29 cellular contexts compared by ENCODE assay signal in the genomic region with DNA sequence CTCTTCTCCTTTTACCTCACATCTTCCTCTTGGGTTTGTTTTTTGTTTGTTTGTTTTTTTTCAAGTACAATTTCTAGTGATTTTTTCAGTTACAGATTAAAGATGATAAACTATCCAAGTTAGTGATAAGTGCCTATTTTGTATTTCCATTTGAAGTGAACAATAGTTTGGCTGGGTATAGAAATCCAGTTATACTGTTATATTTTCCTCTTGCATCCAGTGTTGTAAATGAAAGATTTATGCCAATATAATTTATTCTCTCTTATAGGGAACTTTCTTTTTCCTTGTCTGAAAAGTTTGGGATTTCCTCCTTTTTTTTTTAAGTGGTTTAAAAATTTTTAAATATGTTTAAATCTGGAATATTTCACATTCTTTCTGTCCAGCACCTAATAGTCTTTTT.
"Had no signal": no experiment of that assay in that cellular context is flagged by ENCODE, and none has a peak within 500 bp of the region (broad histone marks: within the 10 kb centered on the region; RNA-seq: fewer than 3 reads in every experiment).

No MANE protein-coding gene starts in this region.

- H3K79me2 ChIP-seq: parathyroid adenoma had no signal

- H3K36me3 ChIP-seq: ovary, sigmoid colon, suprapubic skin, tibial artery, transverse colon, upper lobe of right lung, uterus had no signal

- DNase-seq: naive B cell; naive thymus-derived CD8-positive, alpha-beta T cell; occipital lobe; ovary; posterior cingulate gyrus; psoas muscle; right cardiac atrium; sigmoid colon; small intestine; stimulated activated CD4-positive, alpha-beta T cell treated with anti-CD3 and anti-CD28 coated beads, Interleukin-15, amount 100 ng/mL, for 24 hours; stimulated activated CD4-positive, alpha-beta T cell treated with anti-CD3 and anti-CD28 coated beads, Interleukin-4, amount 100 ng/mL, for 1 hour; stimulated activated CD4-positive, alpha-beta T cell treated with anti-CD3 and anti-CD28 coated beads, Interleukin-4, amount 100 ng/mL, for 4 hours; stimulated activated CD8-positive, alpha-beta memory T cell treated with anti-CD3 and anti-CD28 coated beads, Interleukin-4, amount 100 ng/mL, for 48 hours; stimulated activated naive CD4-positive, alpha-beta T cell; stimulated activated naive CD8-positive, alpha-beta T cell treated with anti-CD3 and anti-CD28 coated beads, Interleukin-15, amount 100 ng/mL, for 72 hours; stimulated activated naive CD8-positive, alpha-beta T cell treated with anti-CD3 and anti-CD28 coated beads, Interleukin-15, Interleukin-2, amounts not matched to agents 100 U/mL and 50 U/mL, for 24 hours; substantia nigra; testis; tibial artery; transverse colon; upper lobe of right lung; uterus had no signal

- H3K36me3 Mint-ChIP-seq: neural progenitor cell, type B pancreatic cell had no signal

- H3K9me3 ChIP-seq: ovary, suprapubic skin, testis, upper lobe of right lung, uterus had no signal

- H3K4me3 ChIP-seq: neural progenitor cell, ovary, psoas muscle, sigmoid colon, suprapubic skin, testis, tibial artery, transverse colon, upper lobe of right lung, uterus had no signal

- H3K27ac ChIP-seq: neural progenitor cell, ovary, parathyroid adenoma, psoas muscle, sigmoid colon, suprapubic skin, testis, tibial artery, transverse colon, upper lobe of right lung, uterus had no signal

- H3K27me3 ChIP-seq: neural progenitor cell, ovary, sigmoid colon, suprapubic skin, testis, tibial artery, transverse colon, uterus had no signal

- ATAC-seq: naive thymus-derived CD8-positive, alpha-beta T cell; natural killer cell treated with Interleukin-12 subunit alpha and Interleukin-12 subunit beta and Interleukin-15 and Interleukin-18, amount 100 ng/mL, for 72 hours; psoas muscle; right cardiac atrium; stimulated activated memory B cell treated with anti-CD40 and anti-IgM and Interleukin-4, amounts not matched to agents 10 μg/mL and 1 μg/mL and 100 μg/mL, for 72 hours; stimulated activated naive CD8-positive, alpha-beta T cell treated with anti-CD3 and anti-CD28 coated beads, Interleukin-15, amount 100 ng/mL, for 72 hours; stimulated activated naive CD8-positive, alpha-beta T cell treated with anti-CD3 and anti-CD28 coated beads, Interleukin-15, Interleukin-2, amounts not matched to agents 100 U/mL and 50 U/mL, for 24 hours; upper lobe of right lung had no signal

- H3K4me3 Mint-ChIP-seq: naive B cell; naive thymus-derived CD8-positive, alpha-beta T cell; natural killer cell treated with Interleukin-12 subunit alpha and Interleukin-12 subunit beta and Interleukin-15 and Interleukin-18, amount 100 ng/mL, for 72 hours; neural progenitor cell; stimulated activated memory B cell treated with anti-CD40 and anti-IgM and Interleukin-4, amounts not matched to agents 10 μg/mL and 1 μg/mL and 100 μg/mL, for 72 hours; stimulated activated naive CD8-positive, alpha-beta T cell treated with anti-CD3 and anti-CD28 coated beads, Interleukin-15, amount 100 ng/mL, for 72 hours; type B pancreatic cell had no signal

- H3K9ac ChIP-seq: neural progenitor cell, parathyroid adenoma had no signal

- H3K4me2 ChIP-seq: neural progenitor cell had no signal

- H2AFZ ChIP-seq: neural progenitor cell, parathyroid adenoma had no signal

- FAIRE-seq: small intestine had no signal

- H3K4me1 ChIP-seq: parathyroid adenoma, psoas muscle, sigmoid colon, suprapubic skin, testis, tibial artery, transverse colon, upper lobe of right lung, uterus had no signal

- H3K27me3 Mint-ChIP-seq: type B pancreatic cell had no signal

- H3K27ac Mint-ChIP-seq: naive B cell; naive thymus-derived CD8-positive, alpha-beta T cell; natural killer cell treated with Interleukin-12 subunit alpha and Interleukin-12 subunit beta and Interleukin-15 and Interleukin-18, amount 100 ng/mL, for 72 hours; neural progenitor cell; progenitor cell of endocrine pancreas; stimulated activated memory B cell treated with anti-CD40 and anti-IgM and Interleukin-4, amounts not matched to agents 10 μg/mL and 1 μg/mL and 100 μg/mL, for 72 hours; stimulated activated naive CD8-positive, alpha-beta T cell treated with anti-CD3 and anti-CD28 coated beads, Interleukin-15, amount 100 ng/mL, for 72 hours; type B pancreatic cell had no signal

- H3K4me1 Mint-ChIP-seq: naive B cell; naive thymus-derived CD8-positive, alpha-beta T cell; stimulated activated memory B cell treated with anti-CD40 and anti-IgM and Interleukin-4, amounts not matched to agents 10 μg/mL and 1 μg/mL and 100 μg/mL, for 72 hours; stimulated activated naive CD8-positive, alpha-beta T cell treated with anti-CD3 and anti-CD28 coated beads, Interleukin-15, amount 100 ng/mL, for 72 hours had no signal
